Comparison of ENCODE assay signal across 14 cellular contexts in genomic region chrX:9911479-9911878, GRCh38. TPM values are rescaled to one million over a fixed set of nuclear protein-coding genes. Genes with fewer than 3 reads are reported as not detected.
DNase-seq lines count a peak whose midpoint lies in the region; ATAC-seq and TF ChIP-seq lines count a peak whose summit lies in the region.
"Had no signal": no experiment of that assay in that cellular context is flagged by ENCODE, and none has a peak within 500 bp of the region (broad histone marks: within the 10 kb centered on the region; RNA-seq: fewer than 3 reads in every experiment).

No MANE protein-coding gene starts in this region.

- H3K27me3 ChIP-seq in HCT116 (ENCODE audit: insufficient read depth, low read length) (no peaks in the 10 kb centered on the region), PC-3 (ENCODE audit: low read length) (no peaks in the 10 kb centered on the region), esophagus (ENCODE audit: control insufficient read depth in 1 of 2, insufficient read depth in 2 of 2, low read length in 2 of 2) (no peaks in the 10 kb centered on the region), trophoblast cell (ENCODE audit: insufficient read depth, low read length) (no peaks in the 10 kb centered on the region)

- no peak overlapping the region for H2BK120ac ChIP-seq in trophoblast cell (ENCODE audit: insufficient read depth, low read length, poor library complexity)

- H3K4me3 ChIP-seq in HCT116 (replicated peaks in 1 of 2; ENCODE audit: low read depth in 1 of 2, low read length in 2 of 2): peak overlapping the region in 1 of 2 experiments; percentile 11; a peak in 1 of 4 replicates
- H3K4me3 ChIP-seq in PC-3 (ENCODE audit: low read length): peak overlapping the region; percentile 21; the same call in 1 of the 2 replicates
- H3K4me3 ChIP-seq in esophagus (ENCODE audit: low read depth in 1 of 2, low read length in 2 of 2): no peak overlapping the region
- no peak overlapping the region for H3K4me3 ChIP-seq in trophoblast cell (ENCODE audit: low read depth, low read length)
- H3K4me3 ChIP-seq: thoracic aorta had no signal

- peaks cover 10% of the 10 kb centered on the region for H3K4me1 Mint-ChIP-seq in CD14-positive monocyte

- POLR2A ChIA-PET in HCT116 (lab: Charles Lee): no interaction called here
- POLR2A ChIA-PET in PC-3 (lab: Charles Lee; ENCODE audit: unreplicated experiment): no interaction called here

- H3K9me3 ChIP-seq in HCT116 (ENCODE audit: control insufficient read depth in 1 of 2, insufficient read depth in 1 of 2, low read depth in 1 of 2, low read length in 2 of 2) (no peaks in the 10 kb centered on the region), PC-3 (ENCODE audit: low read length) (no peaks in the 10 kb centered on the region), esophagus (ENCODE audit: control insufficient read depth in 2 of 2, insufficient read depth in 1 of 2, low read depth in 1 of 2, low read length in 1 of 2) (no peaks in the 10 kb centered on the region), trophoblast cell (ENCODE audit: insufficient read depth, low read depth, low read length) (no peaks in the 10 kb centered on the region)
- H3K9me3 ChIP-seq: thoracic aorta had no signal

- intact Hi-C loops in HCT116 (cut with micrococcal nuclease) (no loop called here), PC-3 (cut with micrococcal nuclease) (no loop called here), CD14-positive monocyte (cut with micrococcal nuclease) (no loop called here), Right ventricle myocardium inferior (cut with DNase I) (no loop called here)

- H3K23ac ChIP-seq in trophoblast cell (ENCODE audit: low read length): no peak overlapping the region

- H2AFZ ChIP-seq in HCT116 (ENCODE audit: low read depth, low read length, poor library complexity, severe bottlenecking) (no peak overlapping the region), PC-3 (ENCODE audit: low read length) (peak overlapping the region; percentile 38), trophoblast cell (ENCODE audit: insufficient read depth, low read length, poor library complexity) (no peak overlapping the region)

- no peak overlapping the region for H2BK5ac ChIP-seq in trophoblast cell (ENCODE audit: low read depth, low read length, poor library complexity)

- H3K27ac ChIP-seq in HCT116 (ENCODE audit: low read depth, low read length) (no peak overlapping the region), PC-3 (ENCODE audit: low read length) (peak overlapping the region; percentile 72), esophagus (ENCODE audit: low read depth in 2 of 2, low read length in 1 of 2) (peak overlapping the region; percentile 77 to 90), trophoblast cell (ENCODE audit: low read depth, low read length) (no peak overlapping the region)
- H3K27ac ChIP-seq: thoracic aorta had no signal

- no peaks in the 10 kb centered on the region for H4K20me1 ChIP-seq in HCT116 (ENCODE audit: insufficient read depth)
- H4K20me1 ChIP-seq in PC-3 (ENCODE audit: low read length): no peaks in the 10 kb centered on the region

- TF ChIP-seq RAD21 in HCT116 (IDR thresholded peaks at IDR 0.05; ENCODE audit: low read depth): 0 out of 2 replicates have a peak, but pooled peaks have one; percentile 14

- peaks cover 0 to 12% (median 3%) of the 10 kb centered on the region in 7 donors for H3K9me3 Mint-ChIP-seq in CD14-positive monocyte
- H3K9me3 Mint-ChIP-seq: activated T-cell treated with anti-CD3 and anti-CD28 coated beads, Interleukin-2, amount 50 U/mL, for 72 hours had no signal

- no peak overlapping the region for H3K14ac ChIP-seq in trophoblast cell (ENCODE audit: low read length)

- ATAC-seq in HCT116: peak; percentile 52
- peak; percentile 48 for ATAC-seq in PC-3
- no peak for ATAC-seq in HG03432 (IDR thresholded peaks at IDR 0.05; ENCODE audit: unreplicated experiment)
- ATAC-seq in GM18517 (IDR thresholded peaks at IDR 0.05; ENCODE audit: unreplicated experiment): no peak
- ATAC-seq in Right ventricle myocardium inferior: no peak
- ATAC-seq: activated T-cell treated with anti-CD3 and anti-CD28 coated beads, Interleukin-2, amount 50 U/mL, for 72 hours had no signal

- BruUV-seq in HCT116 (replicated peaks; lab: Mats Ljungman, UMichigan) (no TSS peak), PC-3 (replicated peaks; lab: Mats Ljungman, UMichigan) (no TSS peak)

- peaks cover 1 to 20% (median 19%) of the 10 kb centered on the region in 3 donors for H3K27me3 Mint-ChIP-seq in CD14-positive monocyte (ENCODE audit: low read depth in 3 of 3)

- H3K4ac ChIP-seq in trophoblast cell (ENCODE audit: low read depth, low read length): peak overlapping the region; percentile 2

- no peak overlapping the region for H4K12ac ChIP-seq in trophoblast cell (ENCODE audit: low read depth, low read length)

- no peaks in the 10 kb centered on the region for H3K9me2 ChIP-seq in HCT116 (ENCODE audit: insufficient read depth)
- H3K9me2 ChIP-seq in PC-3 (replicated peaks; ENCODE audit: low read length): no peaks in the 10 kb centered on the region

- H3K36me3 Mint-ChIP-seq in CD14-positive monocyte: no peaks in the 10 kb centered on the region
- H3K36me3 Mint-ChIP-seq: naive B cell had no signal

- H3K36me3 ChIP-seq in HCT116 (ENCODE audit: control insufficient read depth in 1 of 2, insufficient read depth in 2 of 2, low read length in 2 of 2): no peaks in the 10 kb centered on the region
- no peaks in the 10 kb centered on the region for H3K36me3 ChIP-seq in PC-3 (ENCODE audit: low read depth, low read length)
- no peaks in the 10 kb centered on the region for H3K36me3 ChIP-seq in esophagus (ENCODE audit: control insufficient read depth in 2 of 2, insufficient read depth in 2 of 2, low read length in 1 of 2)
- H3K36me3 ChIP-seq in trophoblast cell (ENCODE audit: control insufficient read depth in 1 of 2, insufficient read depth in 2 of 2, low read length in 2 of 2): peaks cover 0 to 5% of the 10 kb centered on the region in 2 experiments
- H3K36me3 ChIP-seq: thoracic aorta had no signal

- TF ChIP-seq POLR2A in HCT116 (IDR thresholded peaks at IDR 0.05; ENCODE audit: borderline replicate concordance, extremely low read depth, insufficient read depth, insufficient read length): no peak

- no peak overlapping the region for H4K8ac ChIP-seq in trophoblast cell (ENCODE audit: low read depth, low read length)

- CTCF ChIA-PET in HCT116 (lab: Charles Lee) (no interaction called here), PC-3 (lab: Charles Lee) (no interaction called here)

- no peak overlapping the region for H3K4me3 Mint-ChIP-seq in CD14-positive monocyte
- H3K4me3 Mint-ChIP-seq: activated T-cell treated with anti-CD3 and anti-CD28 coated beads, Interleukin-2, amount 50 U/mL, for 72 hours had no signal

- TF ChIP-seq CTCF in HCT116 (IDR thresholded peaks at IDR 0.05 in 2 of 3, conservative IDR thresholded peaks at IDR 0.05 in 1 of 3; ENCODE audit: borderline replicate concordance in 1 of 3, insufficient read depth in 1 of 3, low read depth in 2 of 3, low read length in 2 of 3) (no peak), PC-3 (conservative IDR thresholded peaks at IDR 0.05; ENCODE audit: low read depth, low read length) (no peak), CD14-positive monocyte (IDR thresholded peaks at IDR 0.05) (no peak)

- 52 to 59% methylated on average over 7 of the region's 7 CpGs for WGBS in esophagus, 2 donors
- no CpG with 5 or more reads among the region's 7 CpGs for WGBS in trophoblast cell (ENCODE audit: extremely low coverage, insufficient coverage, insufficient read length)

- no peak overlapping the region for H3K18ac ChIP-seq in trophoblast cell (ENCODE audit: low read length)

- RAD21 ChIA-PET in HCT116 (lab: Charles Lee; ENCODE audit: low non-redundant PET in 1 of 2, low total read pairs in 2 of 2, uncharacterized antibody in 2 of 2, unreplicated experiment in 2 of 2): no interaction called here

- no peak overlapping the region for H3K27ac Mint-ChIP-seq in CD14-positive monocyte
- H3K27ac Mint-ChIP-seq: activated T-cell treated with anti-CD3 and anti-CD28 coated beads, Interleukin-2, amount 50 U/mL, for 72 hours had no signal

- H3K4me2 ChIP-seq in HCT116 (ENCODE audit: low read length) (peak overlapping the region; percentile 57), PC-3 (ENCODE audit: low read length) (peak overlapping the region; percentile 66), trophoblast cell (ENCODE audit: low read length) (no peak overlapping the region)

- H2BK12ac ChIP-seq in trophoblast cell (ENCODE audit: low read length): no peak overlapping the region

- peaks cover 19 to 31% of the 10 kb centered on the region in 2 experiments for H3K4me1 ChIP-seq in HCT116 (ENCODE audit: control insufficient read depth in 1 of 2, insufficient read depth in 2 of 2, low read length in 2 of 2)
- peaks cover 56% of the 10 kb centered on the region for H3K4me1 ChIP-seq in PC-3 (ENCODE audit: insufficient read depth, low read length)
- peaks cover 0 to 2% of the 10 kb centered on the region in 2 donors for H3K4me1 ChIP-seq in esophagus (ENCODE audit: control insufficient read depth in 2 of 2, insufficient read depth in 2 of 2, low read length in 1 of 2)
- H3K4me1 ChIP-seq in trophoblast cell (ENCODE audit: control insufficient read depth in 1 of 2, insufficient read depth in 2 of 2, low read length in 2 of 2): peaks cover 11 to 18% of the 10 kb centered on the region in 2 experiments

- no peak overlapping the region for H3K9ac ChIP-seq in HCT116 (ENCODE audit: low read length)
- no peak overlapping the region for H3K9ac ChIP-seq in PC-3 (ENCODE audit: low read length)
- no peak overlapping the region for H3K9ac ChIP-seq in trophoblast cell (ENCODE audit: low read length)

- H4K91ac ChIP-seq in trophoblast cell (ENCODE audit: low read depth, low read length): no peak overlapping the region

- DNase-seq in HCT116 (ENCODE audit: low read depth, low spot score) (no peak), PC-3 (peak; percentile 80), trophoblast cell (peak; percentile 33 to 73), CD14-positive monocyte (ENCODE audit: low spot score) (no peak), Right ventricle myocardium inferior (ENCODE audit: missing footprints) (no peak)
- DNase-seq: activated T-cell treated with anti-CD3 and anti-CD28 coated beads, Interleukin-2, amount 50 U/mL, for 72 hours; erythroblast; naive B cell; NCI-H1436 treated with DMSO at 0.1 percent for 48 hours; NCI-H774 had no signal

- H2AK5ac ChIP-seq in trophoblast cell (ENCODE audit: low read length): no peak overlapping the region

- no peaks in the 10 kb centered on the region for H3K79me2 ChIP-seq in HCT116 (ENCODE audit: insufficient read depth, low read length)
- H3K79me2 ChIP-seq in PC-3 (ENCODE audit: low read length): peaks cover 4% of the 10 kb centered on the region; the same call in 1 of the 2 replicates
- peaks cover 7% of the 10 kb centered on the region for H3K79me2 ChIP-seq in trophoblast cell (ENCODE audit: control insufficient read depth, insufficient read depth, low read length, poor library complexity)

- peaks cover 6% of the 10 kb centered on the region for H3K79me1 ChIP-seq in trophoblast cell (ENCODE audit: low read length)

- peaks cover 5% of the 10 kb centered on the region for H3F3A ChIP-seq in PC-3 (ENCODE audit: low read length, unreplicated experiment)

TF ChIP-seq in HCT116, 20 proteins besides CTCF, POLR2A, EP300 and RAD21 (continues in another document):
- TF ChIP-seq ZFX (IDR thresholded peaks at IDR 0.05): no peak

RNA-seq across cellular contexts. Expression of gene CLDN34, which starts 55.7 kb away (rescaled TPM):
- total RNA-seq in HCT116 (2021; ENCODE audit: unreplicated experiment): not detected
- not detected in 2 replicates for polyA plus RNA-seq in HCT116 (2012)
- 0.66 TPM in 1 of 2 replicates, not detected in the other for total RNA-seq in PC-3 (2014; rRNA removed)
- polyA plus RNA-seq in esophagus: under 1 TPM; 0.15 to 0.45 TPM
- polyA plus RNA-seq in trophoblast cell (2013): 0.16 and 0.22 TPM in 2 replicates
- polyA plus RNA-seq in CD14-positive monocyte: not detected
- total RNA-seq in Right ventricle myocardium inferior: not detected
- total RNA-seq: activated T-cell treated with anti-CD3 and anti-CD28 coated beads, Interleukin-2, amount 50 U/mL, for 72 hours; thoracic aorta had no signal

Comparison
In these comparisons a context has a peak if more than half of its experiments do, and no peak if none do; other contexts are left out.
1. ATAC-seq: peak in HCT116 (single experiment) and PC-3 (single experiment); none in HG03432 (single experiment), GM18517 (single experiment) and Right ventricle myocardium inferior (single experiment).
2. DNase-seq: peak in PC-3 (single experiment) and trophoblast cell (2 of 2); none in HCT116 (single experiment), CD14-positive monocyte (single experiment) and Right ventricle myocardium inferior (single experiment).
3. H3K27ac ChIP-seq: peak in PC-3 (single experiment) and esophagus (2 of 2); none in HCT116 (single experiment) and trophoblast cell (single experiment).